8 cellular contexts compared by ENCODE assay signal in genomic region chrX:54639018-54639345, GRCh38.
A peak's percentile ranks its signal among the peaks of the same experiment; 100 is the strongest.
DNase-seq lines count a peak whose midpoint lies in the region; ATAC-seq, FAIRE-seq and TF ChIP-seq lines count a peak whose summit lies in the region.

No MANE protein-coding gene starts in this region.

- no peaks in the 10 kb centered on the region for H3K9me3 ChIP-seq in KOPT-K1 (ENCODE audit: insufficient read depth, low read length, poor library complexity, severe bottlenecking)
- H3K9me3 ChIP-seq in naive thymus-derived CD4-positive, alpha-beta T cell (ENCODE audit: control insufficient read depth in 2 of 3, low read length in 3 of 3), result no peaks in the 10 kb centered on the region

- H3K27ac Mint-ChIP-seq in naive thymus-derived CD4-positive, alpha-beta T cell, result peak overlapping the region; percentile 96 to 100 (median 99)

- ATAC-seq in naive thymus-derived CD4-positive, alpha-beta T cell, result no peak

- no peak for TF ChIP-seq POLR2A in erythroblast (IDR thresholded peaks at IDR 0.05; ENCODE audit: low read length)
- no peak for TF ChIP-seq POLR2A in H54 (IDR thresholded peaks at IDR 0.05; ENCODE audit: low read depth, low read length)

- no peaks in the 10 kb centered on the region for H3K27me3 ChIP-seq in naive thymus-derived CD4-positive, alpha-beta T cell (ENCODE audit: control insufficient read depth in 2 of 2, insufficient read depth in 2 of 2, low read length in 2 of 2)

- DNase-seq in AG09309 (ENCODE audit: low read depth) (no peak), caudate nucleus (lab: John Stamatoyannopoulos, UW) (no peak), erythroblast (lab: John Stamatoyannopoulos, UW) (no peak), NCI-H2081 treated with DMSO at 0.1 percent for 48 hours (lab: John Stamatoyannopoulos, UW) (no peak), NCI-H2029 (lab: John Stamatoyannopoulos, UW) (no peak), H54 (ENCODE audit: insufficient read length, low spot score) (no peak)
- DNase-seq in naive thymus-derived CD4-positive, alpha-beta T cell, result no peak

- H3K36me3 ChIP-seq in KOPT-K1 (ENCODE audit: insufficient read depth, low read length), result no peaks in the 10 kb centered on the region
- H3K36me3 ChIP-seq in naive thymus-derived CD4-positive, alpha-beta T cell (ENCODE audit: control insufficient read depth in 2 of 3, insufficient read depth in 3 of 3, low read length in 3 of 3), result no peaks in the 10 kb centered on the region

- intact Hi-C loops in naive thymus-derived CD4-positive, alpha-beta T cell (cut with micrococcal nuclease), result loop anchor here (1.0 to 10.0 kb wide), 13 partner anchors 62 to 1557 kb away; partner anchors contain the start of genes APEX2 (in 2 of the 2), FAM120C (in 2 of the 2), GNL3L (in 2 of the 2) and TSR2 (in 2 of the 2)

- H3K27ac ChIP-seq in KOPT-K1 (ENCODE audit: low read depth, low read length, poor library complexity, severe bottlenecking) (peak overlapping the region; percentile 85), caudate nucleus (ENCODE audit: low read depth, low read length) (peak overlapping the region; percentile 88)
- peak overlapping the region; percentile 98 for H3K27ac ChIP-seq in naive thymus-derived CD4-positive, alpha-beta T cell (ENCODE audit: low read depth, low read length)

- no peaks in the 10 kb centered on the region for H3K27me3 Mint-ChIP-seq in naive thymus-derived CD4-positive, alpha-beta T cell

- H3K4me3 ChIP-seq in AG09309 (ENCODE audit: control insufficient read depth, low read depth, low read length), result peak overlapping the region; percentile 40
- peak overlapping the region; percentile 64 for H3K4me3 ChIP-seq in naive thymus-derived CD4-positive, alpha-beta T cell (ENCODE audit: low read length)

- H3K4me3 Mint-ChIP-seq in naive thymus-derived CD4-positive, alpha-beta T cell, result peak overlapping the region; percentile 74 to 98 (median 94)

- H3K4me1 ChIP-seq in naive thymus-derived CD4-positive, alpha-beta T cell (ENCODE audit: control insufficient read depth in 2 of 2, insufficient read depth in 2 of 2, low read length in 2 of 2), result peaks cover 4% of the 10 kb centered on the region in 2 donors

- POLR2A ChIA-PET in naive thymus-derived CD4-positive, alpha-beta T cell (lab: Charles Lee), result interaction anchor here (0.9 to 2.3 kb wide), 12 partner anchors 64 to 1414 kb away, joined by 3 to 25 read pairs (median 6); partner anchors contain the start of genes APEX2, FAM120C, GNL3L and KDM5C

- CTCF ChIA-PET in naive thymus-derived CD4-positive, alpha-beta T cell (lab: Charles Lee), result interaction anchor here (0.5 to 1.3 kb wide), 2 partner anchors 252 to 420 kb away, joined by 3 read pairs; no protein-coding TSS in a partner anchor

- FAIRE-seq in H54 (lab: Jason Lieb, UNC), result no peak

- peaks cover 3 to 17% (median 5%) of the 10 kb centered on the region in 5 donors for H3K36me3 Mint-ChIP-seq in naive thymus-derived CD4-positive, alpha-beta T cell

- TF ChIP-seq CTCF in AG09309 (IDR thresholded peaks at IDR 0.05; ENCODE audit: control insufficient read depth, insufficient read depth, low read depth, low read length, missing control alignments), result no peak

- H3K9me3 Mint-ChIP-seq in naive thymus-derived CD4-positive, alpha-beta T cell, result peaks cover 0 to 19% (median 9%) of the 10 kb centered on the region in 11 donors

- peaks cover 0 to 16% (median 10%) of the 10 kb centered on the region in 7 donors for H3K4me1 Mint-ChIP-seq in naive thymus-derived CD4-positive, alpha-beta T cell
